In genomic region chr11:127002669-127003259, GRCh38 we compare ENCODE assay signal across 13 cellular contexts. TPM values are rescaled to one million over a fixed set of nuclear protein-coding genes. Genes with fewer than 3 reads are reported as not detected.
DNase-seq lines count a peak whose midpoint lies in the region; ATAC-seq, FAIRE-seq and TF ChIP-seq lines count a peak whose summit lies in the region.
"Had no signal": no experiment of that assay in that cellular context is flagged by ENCODE, and none has a peak within 500 bp of the region (broad histone marks: within the 10 kb centered on the region; RNA-seq: fewer than 3 reads in every experiment).

No MANE protein-coding gene starts in this region.

- peaks cover 5% of the 10 kb centered on the region for H3K27me3 Mint-ChIP-seq in neural progenitor cell (ENCODE audit: insufficient read depth, low read depth)

- H3K9me3 ChIP-seq in GM23248 (ENCODE audit: low read depth) (no peaks in the 10 kb centered on the region), esophagus squamous epithelium (no peaks in the 10 kb centered on the region), neural progenitor cell (ENCODE audit: low read depth) (no peaks in the 10 kb centered on the region), pancreas (no peaks in the 10 kb centered on the region), suprapubic skin (no peaks in the 10 kb centered on the region)
- H3K9me3 ChIP-seq: upper lobe of left lung had no signal

- H2AFZ ChIP-seq in GM23248 (peak overlapping the region; percentile 92), neural progenitor cell (replicated peaks) (peak overlapping the region; percentile 71)
- H2AFZ ChIP-seq: parathyroid adenoma had no signal

- peaks cover 44% of the 10 kb centered on the region for H3K4me1 Mint-ChIP-seq in neural progenitor cell
- H3K4me1 Mint-ChIP-seq: activated naive CD4-positive, alpha-beta T cell treated with anti-CD3 and anti-CD28 coated beads, Interleukin-2, amount 50 U/mL, for 24 hours had no signal

- ATAC-seq in pancreas (no peak), HG03439 (IDR thresholded peaks at IDR 0.05; ENCODE audit: unreplicated experiment) (no peak)

- H3K9me3 Mint-ChIP-seq in neural progenitor cell: no peaks in the 10 kb centered on the region
- H3K9me3 Mint-ChIP-seq: activated naive CD4-positive, alpha-beta T cell treated with anti-CD3 and anti-CD28 coated beads, Interleukin-2, amount 50 U/mL, for 24 hours had no signal

- H3K36me3 ChIP-seq in GM23248 (ENCODE audit: low read depth): no peaks in the 10 kb centered on the region
- no peaks in the 10 kb centered on the region for H3K36me3 ChIP-seq in esophagus squamous epithelium
- H3K36me3 ChIP-seq in neural progenitor cell: no peaks in the 10 kb centered on the region
- H3K36me3 ChIP-seq in pancreas: no peaks in the 10 kb centered on the region
- H3K36me3 ChIP-seq in suprapubic skin: no peaks in the 10 kb centered on the region
- H3K36me3 ChIP-seq: upper lobe of left lung had no signal

- H3K9me2 ChIP-seq in GM23248 (ENCODE audit: insufficient read depth): no peaks in the 10 kb centered on the region

- H3K79me2 ChIP-seq in GM23248 (ENCODE audit: insufficient read depth): peaks cover 38% of the 10 kb centered on the region
- no peaks in the 10 kb centered on the region for H3K79me2 ChIP-seq in neural progenitor cell (ENCODE audit: low read depth)
- H3K79me2 ChIP-seq: parathyroid adenoma had no signal

- no peak for TF ChIP-seq EP300 in suprapubic skin (IDR thresholded peaks at IDR 0.05)

- in situ Hi-C loops in GM23248 (cut with MboI): no loop called here

- TF ChIP-seq CTCF in esophagus squamous epithelium (IDR thresholded peaks at IDR 0.05): no peak
- TF ChIP-seq CTCF in neural progenitor cell (IDR thresholded peaks at IDR 0.05): no peak
- no peak for TF ChIP-seq CTCF in pancreas (IDR thresholded peaks at IDR 0.05)
- no peak for TF ChIP-seq CTCF in suprapubic skin (IDR thresholded peaks at IDR 0.05)

- 19 to 20% methylated on average over 15 to 16 of the region's 16 CpGs for WGBS in GM23248 (ENCODE audit: low coverage in 1 of 2, low lambda C conversion rate in 2 of 2, missing lambda C conversion rate in 2 of 2), 2 experiments
- 8 to 10% methylated on average over 13 to 14 of the region's 16 CpGs for WGBS in esophagus squamous epithelium, 2 donors
- WGBS in pancreas, 2 donors: 19 to 20% methylated on average over 16 of the region's 16 CpGs
- WGBS in suprapubic skin: 18% methylated on average over 14 of the region's 16 CpGs

- H3K27ac ChIP-seq in GM23248 (no peak overlapping the region), esophagus squamous epithelium (no peak overlapping the region), neural progenitor cell (no peak overlapping the region), pancreas (no peak overlapping the region), suprapubic skin (no peak overlapping the region)
- H3K27ac ChIP-seq: parathyroid adenoma, upper lobe of left lung had no signal

- peaks cover 36% of the 10 kb centered on the region for H3K4me1 ChIP-seq in GM23248 (ENCODE audit: insufficient read depth)
- peaks cover 11 to 23% (median 14%) of the 10 kb centered on the region in 3 donors for H3K4me1 ChIP-seq in esophagus squamous epithelium
- peaks cover 40% of the 10 kb centered on the region for H3K4me1 ChIP-seq in neural progenitor cell
- no peaks in the 10 kb centered on the region for H3K4me1 ChIP-seq in pancreas
- H3K4me1 ChIP-seq in suprapubic skin: peaks cover 19% of the 10 kb centered on the region
- H3K4me1 ChIP-seq: parathyroid adenoma had no signal

- peak overlapping the region; percentile 52 for H3K9ac ChIP-seq in GM23248
- no peak overlapping the region for H3K9ac ChIP-seq in neural progenitor cell
- H3K9ac ChIP-seq: parathyroid adenoma had no signal

- intact Hi-C loops in esophagus squamous epithelium (cut with DNase I) (no loop called here), pancreas (cut with DNase I) (no loop called here)

- H3K4me3 ChIP-seq in GM23248 (peak overlapping the region; percentile 78), esophagus squamous epithelium (peak overlapping the region in 3 of 4 donors; percentile 11 to 45 (median 18)), neural progenitor cell (peak overlapping the region; percentile 48), pancreas (no peak overlapping the region), suprapubic skin (no peak overlapping the region)
- H3K4me3 ChIP-seq: upper lobe of left lung had no signal

- peak overlapping the region; percentile 51 for H3K27ac Mint-ChIP-seq in neural progenitor cell
- H3K27ac Mint-ChIP-seq: activated naive CD4-positive, alpha-beta T cell treated with anti-CD3 and anti-CD28 coated beads, Interleukin-2, amount 50 U/mL, for 24 hours had no signal

- TF ChIP-seq POLR2A in esophagus squamous epithelium (IDR thresholded peaks at IDR 0.05) (no peak), suprapubic skin (IDR thresholded peaks at IDR 0.05) (no peak)

- no peak for FAIRE-seq in pancreas (lab: Jason Lieb, UNC)
- FAIRE-seq: kidney had no signal

- H4K20me1 ChIP-seq in GM23248 (ENCODE audit: insufficient read depth) (no peaks in the 10 kb centered on the region), neural progenitor cell (ENCODE audit: low read depth) (no peaks in the 10 kb centered on the region)

- H3K36me3 Mint-ChIP-seq in neural progenitor cell: no peaks in the 10 kb centered on the region
- H3K36me3 Mint-ChIP-seq: activated naive CD4-positive, alpha-beta T cell treated with anti-CD3 and anti-CD28 coated beads, Interleukin-2, amount 50 U/mL, for 24 hours had no signal

- H3K4me2 ChIP-seq in GM23248 (ENCODE audit: unreplicated experiment) (peak overlapping the region; percentile 94), neural progenitor cell (peak overlapping the region; percentile 73)

- H3K27me3 ChIP-seq in GM23248 (replicated peaks; ENCODE audit: insufficient read depth) (no peaks in the 10 kb centered on the region), esophagus squamous epithelium (peaks cover 6 to 96% (median 9%) of the 10 kb centered on the region in 4 donors), neural progenitor cell (peaks cover 74% of the 10 kb centered on the region), pancreas (peaks cover 0 to 19% (median 3%) of the 10 kb centered on the region in 4 donors), suprapubic skin (peaks cover 94% of the 10 kb centered on the region)

- DNase-seq in GM23248: peak; percentile 14
- peak; percentile 22 for DNase-seq in NCI-H524 treated with DMSO at 0.1 percent for 48 hours (lab: John Stamatoyannopoulos, UW)
- no peak for DNase-seq in esophagus squamous epithelium (lab: John Stamatoyannopoulos, UW)
- peak; percentile 61 for DNase-seq in neural progenitor cell (ENCODE audit: low spot score)
- no peak for DNase-seq in HK-2 (ENCODE audit: unreplicated experiment)
- DNase-seq in pancreas: no peak
- DNase-seq in suprapubic skin (ENCODE audit: low spot score in 2 of 2): no peak
- DNase-seq: effector CD8-positive, alpha-beta T cell had no signal

- peaks cover 14% of the 10 kb centered on the region; the same call in 1 of the 2 replicates for H3F3A ChIP-seq in GM23248 (ENCODE audit: insufficient read depth)
- H3F3A ChIP-seq in neural progenitor cell (ENCODE audit: low read depth): peaks cover 22% of the 10 kb centered on the region

- H3K4me3 Mint-ChIP-seq in neural progenitor cell: peak overlapping the region; percentile 84
- H3K4me3 Mint-ChIP-seq: activated naive CD4-positive, alpha-beta T cell treated with anti-CD3 and anti-CD28 coated beads, Interleukin-2, amount 50 U/mL, for 24 hours had no signal

RNA-seq across cellular contexts. Expression of gene KIRREL3, which starts 2.2 kb away (rescaled TPM):
- total RNA-seq in GM23248 (2014; rRNA removed; shearing (Covaris generic)): 31.1 and 35.6 TPM in 2 replicates
- 16.1 and 17.5 TPM in 2 replicates for polyA plus RNA-seq in GM23248 (2016; fragmentation: Nextera tagmentation; extraction: Ambion mirVana)
- total RNA-seq in esophagus squamous epithelium: under 1 TPM in 1 of 4 donors, not detected in 3; 0.19 TPM
- 1.1 and 2.6 TPM in 2 replicates for total RNA-seq in neural progenitor cell (ENCODE audit: low replicate concordance)
- total RNA-seq in pancreas: 1 to 10 TPM in 1 of 6 donors, under 1 TPM in 3, not detected in 2; 0.06 to 1.1 (median 0.26) TPM
- 1 to 10 TPM in 1 of 2 donors, under 1 TPM in 1; 0.08 to 1.0 TPM for polyA plus RNA-seq in pancreas
- total RNA-seq in suprapubic skin: under 1 TPM in 1 of 4 donors, not detected in 3; 0.17 TPM

Comparison
In these comparisons a context has a peak if more than half of its experiments do, and no peak if none do; other contexts are left out.
1. DNase-seq: peak in GM23248 (single experiment), NCI-H524 treated with DMSO at 0.1 percent for 48 hours (single experiment) and neural progenitor cell (single experiment); none in esophagus squamous epithelium (single experiment), HK-2 (single experiment), pancreas (0 of 6) and suprapubic skin (0 of 2).
2. H3K4me3 ChIP-seq: peak in GM23248 (single experiment), esophagus squamous epithelium (3 of 4) and neural progenitor cell (single experiment); none in pancreas (0 of 4) and suprapubic skin (single experiment).